Comparison of ENCODE assay signal across 22 cellular contexts in genomic region chr3:14158370-14158769, GRCh38. TPM values are rescaled to one million over a fixed set of nuclear protein-coding genes. Genes with fewer than 3 reads are reported as not detected.
A peak's percentile ranks its signal among the peaks of the same experiment; 100 is the strongest.
DNase-seq lines count a peak whose midpoint lies in the region; ATAC-seq and TF ChIP-seq lines count a peak whose summit lies in the region.
"Had no signal": no experiment of that assay in that cellular context is flagged by ENCODE, and none has a peak within 500 bp of the region (broad histone marks: within the 10 kb centered on the region; RNA-seq: fewer than 3 reads in every experiment).

No MANE protein-coding gene starts in this region.

- peaks cover 18% of the 10 kb centered on the region in 2 experiments for H3K9me3 ChIP-seq in CD4-positive, CD25-positive, alpha-beta regulatory T cell (ENCODE audit: control insufficient read depth in 2 of 2, low read length in 2 of 2)
- peaks cover 0 to 11% (median 3%) of the 10 kb centered on the region in 3 donors for H3K9me3 ChIP-seq in skeletal muscle tissue (ENCODE audit: control insufficient read depth in 3 of 3, low read length in 3 of 3)

- POLR2A ChIA-PET in RWPE1 (lab: Yijun Ruan, JAX; ENCODE audit: low non-redundant PET): no interaction called here

- peaks cover 90% of the 10 kb centered on the region for H3K36me3 ChIP-seq in CD4-positive, CD25-positive, alpha-beta regulatory T cell (ENCODE audit: control insufficient read depth, insufficient read depth, low read length)
- peaks cover 42 to 87% (median 78%) of the 10 kb centered on the region in 3 donors for H3K36me3 ChIP-seq in skeletal muscle tissue (ENCODE audit: control insufficient read depth in 3 of 3, insufficient read depth in 3 of 3, low read length in 3 of 3)

- CTCF ChIA-PET in RWPE1 (lab: Yijun Ruan, JAX): no interaction called here

- no peak for DNase-seq in CD4-positive, CD25-positive, alpha-beta regulatory T cell
- no peak for DNase-seq in RWPE1 (ENCODE audit: low spot score)
- peak; percentile 68 for DNase-seq in chondrocyte (ENCODE audit: low spot score)
- no peak for DNase-seq in KG1 (lab: John Stamatoyannopoulos, UW)
- no peak for DNase-seq in middle frontal gyrus (ENCODE audit: extremely low spot score, low spot score)
- no peak for DNase-seq in EL
- DNase-seq: Kasumi-1, MV-4-11, NCI-H1105, NCI-H1436 treated with DMSO at 0.1 percent for 48 hours, NCI-H187 treated with DMSO at 0.1 percent for 48 hours, NCI-H2171 treated with DMSO at 0.1 percent for 48 hours, NCI-H345, NCI-H510A treated with DMSO at 0.1 percent for 48 hours, PC-3, Right ventricle myocardium superior had no signal

- H3K4me3 ChIP-seq in CD4-positive, CD25-positive, alpha-beta regulatory T cell (ENCODE audit: low read depth, low read length): no peak overlapping the region
- no peak overlapping the region for H3K4me3 ChIP-seq in skeletal muscle tissue (ENCODE audit: low read length in 3 of 3)
- H3K4me3 ChIP-seq: SJSA1 had no signal

- H3K27me3 ChIP-seq in CD4-positive, CD25-positive, alpha-beta regulatory T cell (ENCODE audit: control insufficient read depth, insufficient read depth, low read length): no peaks in the 10 kb centered on the region
- H3K27me3 ChIP-seq in skeletal muscle tissue (ENCODE audit: control insufficient read depth in 3 of 3, insufficient read depth in 3 of 3, low read length in 3 of 3): no peaks in the 10 kb centered on the region
- H3K27me3 ChIP-seq: SJSA1 had no signal

- no peaks in the 10 kb centered on the region for H3K27me3 Mint-ChIP-seq in CD4-positive, CD25-positive, alpha-beta regulatory T cell
- H3K27me3 Mint-ChIP-seq in chondrocyte (ENCODE audit: low read depth): no peaks in the 10 kb centered on the region
- H3K27me3 Mint-ChIP-seq: B cell had no signal

- H3K27ac ChIP-seq in CD4-positive, CD25-positive, alpha-beta regulatory T cell (ENCODE audit: insufficient read depth, low read length, poor library complexity, severe bottlenecking): no peak overlapping the region
- peak overlapping the region; percentile 58 for H3K27ac ChIP-seq in RWPE1
- peak overlapping the region; percentile 84 for H3K27ac ChIP-seq in skeletal muscle tissue (ENCODE audit: low read depth, low read length)
- H3K27ac ChIP-seq: C4-2B, SJSA1 had no signal

- no peak overlapping the region for H3K9ac ChIP-seq in skeletal muscle tissue (ENCODE audit: low read depth in 1 of 3, low read length in 3 of 3)

- no peak overlapping the region for H3K4me3 Mint-ChIP-seq in CD4-positive, CD25-positive, alpha-beta regulatory T cell
- no peak overlapping the region for H3K4me3 Mint-ChIP-seq in chondrocyte (ENCODE audit: unreplicated experiment)
- H3K4me3 Mint-ChIP-seq: B cell had no signal

- peaks cover 5 to 15% (median 10%) of the 10 kb centered on the region in 4 donors for H3K4me1 Mint-ChIP-seq in CD4-positive, CD25-positive, alpha-beta regulatory T cell
- no peaks in the 10 kb centered on the region for H3K4me1 Mint-ChIP-seq in chondrocyte (ENCODE audit: low read depth)
- H3K4me1 Mint-ChIP-seq: B cell had no signal

- no peak for TF ChIP-seq CTCF in RWPE1 (conservative IDR thresholded peaks at IDR 0.05; ENCODE audit: low read depth)
- TF ChIP-seq CTCF in chondrocyte (IDR thresholded peaks at IDR 0.05): no peak

- ATAC-seq in CD4-positive, CD25-positive, alpha-beta regulatory T cell (ENCODE audit: low read depth in 2 of 2): no peak
- no peak for ATAC-seq in HG02885 (IDR thresholded peaks at IDR 0.05; ENCODE audit: poor library complexity, unreplicated experiment)
- ATAC-seq: HepG2, PC-3 had no signal

- no peaks in the 10 kb centered on the region for H3K4me1 ChIP-seq in CD4-positive, CD25-positive, alpha-beta regulatory T cell (ENCODE audit: control insufficient read depth, insufficient read depth, low read length, poor library complexity, severe bottlenecking)
- peaks cover 7 to 19% (median 7%) of the 10 kb centered on the region in 3 donors for H3K4me1 ChIP-seq in skeletal muscle tissue (ENCODE audit: control insufficient read depth in 3 of 3, insufficient read depth in 3 of 3, low read length in 3 of 3)
- H3K4me1 ChIP-seq: SJSA1 had no signal

- H3K36me3 Mint-ChIP-seq in CD4-positive, CD25-positive, alpha-beta regulatory T cell: peaks cover 86% of the 10 kb centered on the region
- peaks cover 65% of the 10 kb centered on the region for H3K36me3 Mint-ChIP-seq in chondrocyte (ENCODE audit: low read depth)

- H3K27ac Mint-ChIP-seq in CD4-positive, CD25-positive, alpha-beta regulatory T cell: peak overlapping the region in 2 of 3 donors; percentile 23 to 64
- H3K27ac Mint-ChIP-seq in chondrocyte (ENCODE audit: unreplicated experiment): no peak overlapping the region
- H3K27ac Mint-ChIP-seq: B cell had no signal

- H3K9me3 Mint-ChIP-seq in CD4-positive, CD25-positive, alpha-beta regulatory T cell: peaks cover 0 to 20% (median 8%) of the 10 kb centered on the region in 7 donors
- H3K9me3 Mint-ChIP-seq in chondrocyte (ENCODE audit: low read depth): peaks cover 20% of the 10 kb centered on the region

RNA-seq across cellular contexts. Expression of gene XPC, which starts 20.0 kb away (rescaled TPM):
- total RNA-seq in CD4-positive, CD25-positive, alpha-beta regulatory T cell: 75.5 TPM
- 10 to 100 TPM; 31.3 to 42.7 (median 36.9) TPM for polyA plus RNA-seq in CD4-positive, CD25-positive, alpha-beta regulatory T cell
- total RNA-seq in chondrocyte: 24.9 to 35.9 TPM (median 26.8 TPM) in 3 replicates
- 14.6 TPM for total RNA-seq in skeletal muscle tissue

RNA-seq across cellular contexts. Expression of gene LSM3, which starts 20.2 kb away (rescaled TPM):
- total RNA-seq in CD4-positive, CD25-positive, alpha-beta regulatory T cell: 6.6 TPM
- polyA plus RNA-seq in CD4-positive, CD25-positive, alpha-beta regulatory T cell: 10 to 100 TPM; 19.1 to 25.7 (median 22.9) TPM
- total RNA-seq in chondrocyte (8.1 to 12.8 TPM (median 8.4 TPM) in 3 replicates), skeletal muscle tissue (14.6 TPM)

RNA-seq across cellular contexts. Expression of gene TMEM43, which starts 33.5 kb away (rescaled TPM):
- total RNA-seq in CD4-positive, CD25-positive, alpha-beta regulatory T cell: 50.2 TPM
- polyA plus RNA-seq in CD4-positive, CD25-positive, alpha-beta regulatory T cell: 10 to 100 TPM; 73.7 to 81.0 (median 76.3) TPM
- total RNA-seq in chondrocyte: 83.4 to 89.1 TPM (median 84.9 TPM) in 3 replicates
- 39.7 TPM for total RNA-seq in skeletal muscle tissue

RNA-seq across cellular contexts. Expression of gene CHCHD4, which starts 33.7 kb away (rescaled TPM):
- total RNA-seq in CD4-positive, CD25-positive, alpha-beta regulatory T cell: 3.6 TPM
- 10 to 100 TPM; 10.3 to 21.1 (median 16.5) TPM for polyA plus RNA-seq in CD4-positive, CD25-positive, alpha-beta regulatory T cell
- total RNA-seq in chondrocyte: 6.1 to 8.1 TPM (median 7.2 TPM) in 3 replicates
- total RNA-seq in skeletal muscle tissue: 12.5 TPM
